Comparison of ENCODE assay signal across 27 cellular contexts in the genomic region with DNA sequence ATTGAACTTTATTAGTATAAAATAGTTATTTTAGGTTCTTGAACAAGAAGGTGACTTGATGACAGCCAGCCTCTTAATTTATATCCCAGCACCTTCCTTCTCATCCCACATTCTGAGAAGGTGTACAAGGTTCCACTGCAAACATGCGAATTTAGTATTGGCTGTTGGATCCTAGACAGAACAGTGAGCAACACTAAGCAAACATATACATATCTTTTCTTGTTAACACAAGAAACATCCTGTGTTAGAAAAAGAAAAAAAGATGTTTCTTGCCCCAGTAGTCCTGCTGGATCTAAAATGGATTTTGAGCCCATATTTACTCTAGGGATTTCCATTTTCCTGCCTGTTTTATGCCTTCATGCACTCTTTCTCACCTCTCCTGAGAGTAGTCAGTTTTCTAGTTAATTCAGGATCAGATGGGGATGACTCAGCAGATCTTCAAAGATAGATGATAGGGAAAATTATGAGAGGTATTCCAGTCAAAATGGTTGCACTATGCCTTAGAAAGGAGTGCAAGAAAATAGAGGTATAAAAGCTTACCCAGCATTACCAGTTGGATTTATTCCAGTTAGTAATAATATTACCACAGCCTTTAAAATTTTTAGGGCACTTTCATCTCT.
A peak's percentile ranks its signal among the peaks of the same experiment; 100 is the strongest.
DNase-seq lines count a peak whose midpoint lies in the region; ATAC-seq, FAIRE-seq and TF ChIP-seq lines count a peak whose summit lies in the region.
"Had no signal": no experiment of that assay in that cellular context is flagged by ENCODE, and none has a peak within 500 bp of the region (broad histone marks: within the 10 kb centered on the region; RNA-seq: fewer than 3 reads in every experiment).

No MANE protein-coding gene starts in this region.

- H3K27me3 ChIP-seq in HepG2 (ENCODE audit: control insufficient read depth in 1 of 2, insufficient read depth in 2 of 2, low read length in 2 of 2) (no peaks in the 10 kb centered on the region), right lobe of liver (no peaks in the 10 kb centered on the region)
- H3K27me3 ChIP-seq: BE2C, transverse colon had no signal

- TF ChIP-seq RAD21 in HepG2 (CRISPR knock-in tag; IDR thresholded peaks at IDR 0.05) = no peak

- H3K36me3 ChIP-seq in HepG2 (replicated peaks in 1 of 2; ENCODE audit: control insufficient read depth in 1 of 2, insufficient read depth in 2 of 2, low read length in 2 of 2) (no peaks in the 10 kb centered on the region), right lobe of liver (no peaks in the 10 kb centered on the region)
- H3K36me3 ChIP-seq: BE2C, transverse colon had no signal

- POLR2A ChIA-PET in HepG2 (lab: Yijun Ruan, JAX) = no interaction called here

- TF ChIP-seq EP300 in HepG2 (IDR thresholded peaks at IDR 0.05; ENCODE audit: low read depth in 2 of 2, low read length in 2 of 2) (no peak), HepG2 (CRISPR knock-in tag; IDR thresholded peaks at IDR 0.05; ENCODE audit: borderline replicate concordance) (no peak)

- CTCF ChIA-PET in HepG2 (lab: Yijun Ruan, JAX; ENCODE audit: low intra/inter-chr PET ratio, low total read pairs) = no interaction called here

- TF ChIP-seq POLR2A in HepG2 (IDR thresholded peaks at IDR 0.05; ENCODE audit: insufficient read depth in 1 of 2, low read depth in 2 of 2, low read length in 2 of 2) = no peak
- no peak for TF ChIP-seq POLR2A in right lobe of liver (IDR thresholded peaks at IDR 0.05)

- H3K4me3 ChIP-seq in HepG2 (replicated peaks in 1 of 3; ENCODE audit: insufficient read depth in 1 of 3, low read depth in 2 of 3, low read length in 3 of 3) (no peak overlapping the region), right lobe of liver (no peak overlapping the region), choroid plexus epithelial cell (ENCODE audit: low read depth, low read length) (no peak overlapping the region)
- H3K4me3 ChIP-seq: mucosa of descending colon, smooth muscle cell, transverse colon had no signal

- H3K79me2 ChIP-seq in HepG2 (ENCODE audit: insufficient read depth, low read length) = no peaks in the 10 kb centered on the region

- in situ Hi-C loops in HepG2 (cut with HindIII; ENCODE audit: extremely low pct_ligation_motif_present, low pct_unique_long_range_greater_than_20kb) = no loop called here

- H3K9me3 ChIP-seq in HepG2 (ENCODE audit: low read length) (no peaks in the 10 kb centered on the region), right lobe of liver (no peaks in the 10 kb centered on the region)
- H3K9me3 ChIP-seq: BE2C, mucosa of descending colon, transverse colon had no signal

- no peak overlapping the region for H3K9ac ChIP-seq in HepG2 (ENCODE audit: insufficient read depth, low read depth, low read length)

- no peak for TF ChIP-seq CTCF in HepG2 (CRISPR knock-in tag; IDR thresholded peaks at IDR 0.05)
- no peak for TF ChIP-seq CTCF in right lobe of liver (IDR thresholded peaks at IDR 0.05)
- TF ChIP-seq CTCF in choroid plexus epithelial cell (conservative IDR thresholded peaks at IDR 0.05; ENCODE audit: low read depth, low read length) = no peak

- ATAC-seq in HepG2 (no peak), right lobe of liver (no peak)
- ATAC-seq: mucosa of descending colon; natural killer cell treated with Interleukin-12 subunit alpha and Interleukin-12 subunit beta and Interleukin-15 and Interleukin-18, amount 100 ng/mL, for 72 hours had no signal

- no TSS peak for BruUV-seq in HepG2 (replicated peaks; lab: Mats Ljungman, UMichigan)

- WGBS in HepG2 (ENCODE audit: low lambda C conversion rate) = 0% methylated on average over 1 of the region's 1 CpG
- WGBS in right lobe of liver (ENCODE audit: insufficient coverage, low coverage, low lambda C conversion rate, missing lambda C conversion rate) = 64% methylated on average over 1 of the region's 1 CpG

- no peak overlapping the region for H3K4me2 ChIP-seq in HepG2 (ENCODE audit: low read depth, low read length)
- H3K4me2 ChIP-seq: smooth muscle cell had no signal

- no peak for DNase-seq in HepG2 (ENCODE audit: low spot score)
- DNase-seq in right lobe of liver = no peak
- DNase-seq in NCI-H2171 treated with DMSO at 0.1 percent for 48 hours (lab: John Stamatoyannopoulos, UW) = peak; percentile 33
- peak; percentile 33 for DNase-seq in choroid plexus epithelial cell (ENCODE audit: low read depth)
- DNase-seq in mesenteric fat pad (ENCODE audit: low spot score) = no peak
- DNase-seq in GM19239 (ENCODE audit: insufficient read length, low spot score) = no peak
- no peak for DNase-seq in NCI-H510A treated with DMSO at 0.1 percent for 48 hours (lab: John Stamatoyannopoulos, UW)
- no peak for DNase-seq in ecto neural progenitor cell (ENCODE audit: low spot score)
- DNase-seq: ACHN; activated CD4-positive, alpha-beta T cell treated with anti-CD3 and anti-CD28 coated beads, Interleukin-2, amount 50 U/mL, for 48 hours; activated CD4-positive, CD25-positive, alpha-beta regulatory T cell; activated CD8-positive, alpha-beta memory T cell treated with anti-CD3 and anti-CD28 coated beads, Interleukin-2, amount 50 U/mL, for 4 hours; activated naive CD4-positive, alpha-beta T cell treated with anti-CD3 and anti-CD28 coated beads for 36 hours; amygdala; BE2C; dermis blood vessel endothelial cell; mucosa of descending colon; NCI-H1048; NCI-H1694 treated with DMSO at 0.1 percent for 48 hours; NCI-H2227 treated with DMSO at 0.1 percent for 48 hours; transverse colon had no signal

- no peak overlapping the region for H3K27ac ChIP-seq in HepG2 (ENCODE audit: extremely low read length, insufficient read depth, low read length)
- H3K27ac ChIP-seq in right lobe of liver = no peak overlapping the region
- H3K27ac ChIP-seq: RWPE1, transverse colon had no signal

- H2AFZ ChIP-seq in HepG2 (ENCODE audit: low read length) = no peak overlapping the region

- intact Hi-C loops in HepG2 (cut with micrococcal nuclease; ENCODE audit: unreplicated experiment) = no loop called here
- intact Hi-C loops in right lobe of liver (cut with DNase I) = no loop called here

- H3K4me1 ChIP-seq in HepG2 (ENCODE audit: insufficient read depth, low read length) (no peaks in the 10 kb centered on the region), right lobe of liver (no peaks in the 10 kb centered on the region)
- H3K4me1 ChIP-seq: BE2C, transverse colon had no signal

- H4K20me1 ChIP-seq in HepG2 (ENCODE audit: insufficient read depth, low read length) = no peaks in the 10 kb centered on the region

- FAIRE-seq in HepG2 (lab: Jason Lieb, UNC) (no peak), GM19239 (lab: Jason Lieb, UNC) (no peak)
- FAIRE-seq: GM12891, H54, keratinocyte had no signal

TF ChIP-seq in HepG2, 621 proteins besides CTCF, POLR2A, EP300 and RAD21:
- TF ChIP-seq TEAD2 (CRISPR knock-in tag; IDR thresholded peaks at IDR 0.05) (no peak), RARG (CRISPR knock-in tag; IDR thresholded peaks at IDR 0.05; ENCODE audit: low read depth) (no peak), MAFF (IDR thresholded peaks at IDR 0.05; ENCODE audit: low read depth, low read length) (peak; percentile 71), NFKB2 (CRISPR knock-in tag; IDR thresholded peaks at IDR 0.05; ENCODE audit: borderline replicate concordance) (no peak), ARNT (IDR thresholded peaks at IDR 0.05) (no peak), ZNF136 (CRISPR knock-in tag; IDR thresholded peaks at IDR 0.05; ENCODE audit: low read depth) (no peak), SNAPC2 (CRISPR knock-in tag; IDR thresholded peaks at IDR 0.05) (no peak), NFE2L2 (IDR thresholded peaks at IDR 0.05; ENCODE audit: low read length) (peak; percentile 94), MAFK (conservative IDR thresholded peaks at IDR 0.05 in 1 of 2, IDR thresholded peaks at IDR 0.05 in 1 of 2; ENCODE audit: low read length in 2 of 2) (peak; percentile 77 to 85)
- TF ChIP-seq, protein P1, sequence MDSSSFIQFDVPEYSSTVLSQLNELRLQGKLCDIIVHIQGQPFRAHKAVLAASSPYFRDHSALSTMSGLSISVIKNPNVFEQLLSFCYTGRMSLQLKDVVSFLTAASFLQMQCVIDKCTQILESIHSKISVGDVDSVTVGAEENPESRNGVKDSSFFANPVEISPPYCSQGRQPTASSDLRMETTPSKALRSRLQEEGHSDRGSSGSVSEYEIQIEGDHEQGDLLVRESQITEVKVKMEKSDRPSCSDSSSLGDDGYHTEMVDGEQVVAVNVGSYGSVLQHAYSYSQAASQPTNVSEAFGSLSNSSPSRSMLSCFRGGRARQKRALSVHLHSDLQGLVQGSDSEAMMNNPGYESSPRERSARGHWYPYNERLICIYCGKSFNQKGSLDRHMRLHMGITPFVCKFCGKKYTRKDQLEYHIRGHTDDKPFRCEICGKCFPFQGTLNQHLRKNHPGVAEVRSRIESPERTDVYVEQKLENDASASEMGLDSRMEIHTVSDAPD (CRISPR knock-in tag; IDR thresholded peaks at IDR 0.05) = no peak
- TF ChIP-seq, protein P2, sequence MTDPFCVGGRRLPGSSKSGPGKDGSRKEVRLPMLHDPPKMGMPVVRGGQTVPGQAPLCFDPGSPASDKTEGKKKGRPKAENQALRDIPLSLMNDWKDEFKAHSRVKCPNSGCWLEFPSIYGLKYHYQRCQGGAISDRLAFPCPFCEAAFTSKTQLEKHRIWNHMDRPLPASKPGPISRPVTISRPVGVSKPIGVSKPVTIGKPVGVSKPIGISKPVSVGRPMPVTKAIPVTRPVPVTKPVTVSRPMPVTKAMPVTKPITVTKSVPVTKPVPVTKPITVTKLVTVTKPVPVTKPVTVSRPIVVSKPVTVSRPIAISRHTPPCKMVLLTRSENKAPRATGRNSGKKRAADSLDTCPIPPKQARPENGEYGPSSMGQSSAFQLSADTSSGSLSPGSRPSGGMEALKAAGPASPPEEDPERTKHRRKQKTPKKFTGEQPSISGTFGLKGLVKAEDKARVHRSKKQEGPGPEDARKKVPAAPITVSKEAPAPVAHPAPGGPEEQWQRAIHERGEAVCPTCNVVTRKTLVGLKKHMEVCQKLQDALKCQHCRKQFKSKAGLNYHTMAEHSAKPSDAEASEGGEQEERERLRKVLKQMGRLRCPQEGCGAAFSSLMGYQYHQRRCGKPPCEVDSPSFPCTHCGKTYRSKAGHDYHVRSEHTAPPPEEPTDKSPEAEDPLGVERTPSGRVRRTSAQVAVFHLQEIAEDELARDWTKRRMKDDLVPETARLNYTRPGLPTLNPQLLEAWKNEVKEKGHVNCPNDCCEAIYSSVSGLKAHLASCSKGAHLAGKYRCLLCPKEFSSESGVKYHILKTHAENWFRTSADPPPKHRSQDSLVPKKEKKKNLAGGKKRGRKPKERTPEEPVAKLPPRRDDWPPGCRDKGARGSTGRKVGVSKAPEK (CRISPR knock-in tag; IDR thresholded peaks at IDR 0.05; ENCODE audit: borderline replicate concordance) = no peak

Comparison
In these comparisons a context has a peak if more than half of its experiments do, and no peak if none do; other contexts are left out.
1. DNase-seq: peak in NCI-H2171 treated with DMSO at 0.1 percent for 48 hours (single experiment) and choroid plexus epithelial cell (single experiment); none in HepG2 (single experiment), right lobe of liver (0 of 3), mesenteric fat pad (single experiment), GM19239 (single experiment), NCI-H510A treated with DMSO at 0.1 percent for 48 hours (single experiment) and ecto neural progenitor cell (single experiment).